31 cellular contexts compared by ENCODE assay signal in the genomic region with DNA sequence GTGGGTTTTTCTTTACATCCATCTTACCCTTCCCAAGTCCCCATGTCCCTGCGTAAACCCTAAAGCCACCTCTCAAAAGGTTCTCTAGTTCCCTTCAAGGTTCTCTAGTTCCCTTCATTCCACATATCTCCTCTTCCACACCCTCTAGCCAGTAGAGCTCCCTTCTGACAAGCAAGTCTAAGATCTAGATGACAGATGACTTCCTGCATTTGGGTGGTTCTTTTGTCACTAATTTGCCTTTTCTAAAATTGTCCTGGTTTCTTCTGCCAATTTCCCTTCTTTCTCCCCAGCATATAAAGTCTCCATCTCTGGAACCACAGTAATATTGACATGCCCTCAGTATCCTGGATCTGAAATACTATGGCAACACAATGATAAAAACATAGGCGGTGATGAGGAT. TPM values are rescaled to one million over a fixed set of nuclear protein-coding genes. Genes with fewer than 3 reads are reported as not detected.
A peak's percentile ranks its signal among the peaks of the same experiment; 100 is the strongest.
DNase-seq lines count a peak whose midpoint lies in the region; ATAC-seq and TF ChIP-seq lines count a peak whose summit lies in the region.
"Had no signal": no experiment of that assay in that cellular context is flagged by ENCODE, and none has a peak within 500 bp of the region (broad histone marks: within the 10 kb centered on the region; RNA-seq: fewer than 3 reads in every experiment).

No MANE protein-coding gene starts in this region.

- ATAC-seq in activated naive CD4-positive, alpha-beta T cell treated with anti-CD3 and anti-CD28 coated beads, Interleukin-2, amount 50 U/mL, for 72 hours, result no peak
- no peak for ATAC-seq in natural killer cell
- ATAC-seq: A549, esophagus mucosa, gastrocnemius medialis, HepG2 had no signal

- no peak for DNase-seq in activated CD4-positive, alpha-beta T cell treated with anti-CD3 and anti-CD28 coated beads, Interleukin-2, amount 10 ng/mL, durations not matched to agents 7 days and 5 days
- no peak for DNase-seq in activated CD4-positive, alpha-beta T cell treated with anti-CD3 and anti-CD28 coated beads for 48 hours
- no peak for DNase-seq in activated naive CD4-positive, alpha-beta T cell treated with anti-CD3 and anti-CD28 coated beads, Interleukin-2, amount 50 U/mL, for 72 hours (ENCODE audit: low spot score in 2 of 2)
- DNase-seq in natural killer cell (no peak), putamen (ENCODE audit: low spot score) (no peak), caudate nucleus (lab: John Stamatoyannopoulos, UW) (no peak), COLO668 (lab: John Stamatoyannopoulos, UW; ENCODE audit: unreplicated experiment) (no peak)
- DNase-seq: activated CD4-positive, alpha-beta T cell treated with anti-CD3 and anti-CD28 coated beads for 4 hours; activated T-cell treated with anti-CD3 and anti-CD28 coated beads, Interleukin-2, amount 50 U/mL, for 1 hour; amniotic stem cell; C1 segment of cervical spinal cord; DMS153; gastrocnemius medialis; GF-D8; HFFc6; NCI-H1417 treated with DMSO at 0.1 percent for 48 hours; NCI-H524; occipital lobe; retina; stimulated activated CD4-positive, alpha-beta T cell treated with anti-CD3 and anti-CD28 coated beads, Interleukin-4, amount 100 ng/mL, for 24 hours; uterus had no signal

- peak overlapping the region; percentile 58 for H3K27ac Mint-ChIP-seq in activated CD4-positive, alpha-beta T cell treated with anti-CD3 and anti-CD28 coated beads, Interleukin-2, amount 10 ng/mL, durations not matched to agents 7 days and 5 days
- H3K27ac Mint-ChIP-seq in activated naive CD4-positive, alpha-beta T cell treated with anti-CD3 and anti-CD28 coated beads, Interleukin-2, amount 50 U/mL, for 72 hours, result peak overlapping the region; percentile 5 to 67
- peak overlapping the region; percentile 15 to 88 for H3K27ac Mint-ChIP-seq in natural killer cell
- H3K27ac Mint-ChIP-seq: HFFc6 had no signal

- no peak for TF ChIP-seq CTCF in natural killer cell (IDR thresholded peaks at IDR 0.05)

- POLR2A ChIA-PET in activated CD4-positive, alpha-beta T cell treated with anti-CD3 and anti-CD28 coated beads, Interleukin-2, amount 10 ng/mL, durations not matched to agents 7 days and 5 days (lab: Charles Lee), result interaction anchor here (1.2 kb wide), 1 partner anchor 30 kb away, joined by 4 read pairs; a partner anchor contains a TSS

- H3K4me1 Mint-ChIP-seq in activated CD4-positive, alpha-beta T cell treated with anti-CD3 and anti-CD28 coated beads, Interleukin-2, amount 10 ng/mL, durations not matched to agents 7 days and 5 days, result peaks cover 93% of the 10 kb centered on the region
- H3K4me1 Mint-ChIP-seq in natural killer cell, result peaks cover 62 to 85% of the 10 kb centered on the region in 2 donors

- peaks cover 85% of the 10 kb centered on the region for H3K36me3 Mint-ChIP-seq in activated CD4-positive, alpha-beta T cell treated with anti-CD3 and anti-CD28 coated beads, Interleukin-2, amount 10 ng/mL, durations not matched to agents 7 days and 5 days (ENCODE audit: low read depth)
- peaks cover 50 to 59% of the 10 kb centered on the region in 2 donors for H3K36me3 Mint-ChIP-seq in activated naive CD4-positive, alpha-beta T cell treated with anti-CD3 and anti-CD28 coated beads, Interleukin-2, amount 50 U/mL, for 72 hours
- no peaks in the 10 kb centered on the region for H3K36me3 Mint-ChIP-seq in natural killer cell

- H3K9me3 Mint-ChIP-seq in activated CD4-positive, alpha-beta T cell treated with anti-CD3 and anti-CD28 coated beads, Interleukin-2, amount 10 ng/mL, durations not matched to agents 7 days and 5 days, result peaks cover 3% of the 10 kb centered on the region
- H3K9me3 Mint-ChIP-seq in activated naive CD4-positive, alpha-beta T cell treated with anti-CD3 and anti-CD28 coated beads, Interleukin-2, amount 50 U/mL, for 72 hours, result no peaks in the 10 kb centered on the region
- no peaks in the 10 kb centered on the region for H3K9me3 Mint-ChIP-seq in natural killer cell
- H3K9me3 Mint-ChIP-seq: HFFc6 had no signal

- H3K4me3 Mint-ChIP-seq in activated CD4-positive, alpha-beta T cell treated with anti-CD3 and anti-CD28 coated beads, Interleukin-2, amount 10 ng/mL, durations not matched to agents 7 days and 5 days, result no peak overlapping the region
- H3K4me3 Mint-ChIP-seq in natural killer cell, result no peak overlapping the region
- H3K4me3 Mint-ChIP-seq: HFFc6 had no signal

- CTCF ChIA-PET in activated CD4-positive, alpha-beta T cell treated with anti-CD3 and anti-CD28 coated beads, Interleukin-2, amount 10 ng/mL, durations not matched to agents 7 days and 5 days (lab: Charles Lee), result interaction anchor here (1.5 to 2.9 kb wide), 2 partner anchors 12 to 34 kb away, joined by 3 to 19 read pairs; no protein-coding TSS in a partner anchor

- intact Hi-C loops in natural killer cell (cut with micrococcal nuclease), result no loop called here

- H3K27ac ChIP-seq in KOPT-K1 (ENCODE audit: low read depth, low read length, poor library complexity, severe bottlenecking) (peak overlapping the region; percentile 98), caudate nucleus (ENCODE audit: low read depth, low read length) (no peak overlapping the region)
- H3K27ac ChIP-seq: A549, cardiac muscle cell, gastrocnemius medialis, SK-N-MC, uterus had no signal

- no peaks in the 10 kb centered on the region for H3K27me3 Mint-ChIP-seq in activated CD4-positive, alpha-beta T cell treated with anti-CD3 and anti-CD28 coated beads, Interleukin-2, amount 10 ng/mL, durations not matched to agents 7 days and 5 days
- no peaks in the 10 kb centered on the region for H3K27me3 Mint-ChIP-seq in natural killer cell (ENCODE audit: low read depth in 2 of 2)

- H3K36me3 ChIP-seq in KOPT-K1 (ENCODE audit: insufficient read depth, low read length), result peaks cover 87% of the 10 kb centered on the region
- H3K36me3 ChIP-seq: cardiac muscle cell, gastrocnemius medialis, uterus had no signal

- H3K9me3 ChIP-seq in KOPT-K1 (ENCODE audit: insufficient read depth, low read length, poor library complexity, severe bottlenecking), result no peaks in the 10 kb centered on the region
- H3K9me3 ChIP-seq: A549, gastrocnemius medialis, uterus had no signal

RNA-seq across cellular contexts. Expression of a gene that starts 7.8 kb away (rescaled TPM):
- 100 to 1,000 TPM; 680 to 841 TPM for total RNA-seq in activated CD4-positive, alpha-beta T cell treated with anti-CD3 and anti-CD28 coated beads, Interleukin-2, amount 10 ng/mL, durations not matched to agents 7 days and 5 days
- total RNA-seq in activated naive CD4-positive, alpha-beta T cell treated with anti-CD3 and anti-CD28 coated beads, Interleukin-2, amount 50 U/mL, for 72 hours, result 100 to 1,000 TPM; 371 to 455 TPM
- total RNA-seq in natural killer cell, result 100 to 1,000 TPM in 2 of 3 donors, 10 to 100 TPM in 1; 31.6 to 322 (median 155) TPM
- total RNA-seq: cardiac muscle cell, HepG2, HFFc6, kidney epithelial cell, lung microvascular endothelial cell, M059J, occipital lobe, RPMI7951 had no signal

RNA-seq across cellular contexts. Expression of a gene that starts 30.2 kb away (rescaled TPM):
- 100 to 1,000 TPM; 489 to 557 TPM for total RNA-seq in activated CD4-positive, alpha-beta T cell treated with anti-CD3 and anti-CD28 coated beads, Interleukin-2, amount 10 ng/mL, durations not matched to agents 7 days and 5 days
- total RNA-seq in activated naive CD4-positive, alpha-beta T cell treated with anti-CD3 and anti-CD28 coated beads, Interleukin-2, amount 50 U/mL, for 72 hours, result 100 to 1,000 TPM; 337 to 341 TPM
- total RNA-seq in natural killer cell, result 10 to 100 TPM; 11.6 to 84.1 (median 12.0) TPM
- total RNA-seq: cardiac muscle cell, HFFc6, kidney epithelial cell, lung microvascular endothelial cell, M059J, occipital lobe, RPMI7951 had no signal

RNA-seq across cellular contexts. Expression of a gene that starts 31.8 kb away (rescaled TPM):
- 100 to 1,000 TPM; 264 to 268 TPM for total RNA-seq in activated CD4-positive, alpha-beta T cell treated with anti-CD3 and anti-CD28 coated beads, Interleukin-2, amount 10 ng/mL, durations not matched to agents 7 days and 5 days
- total RNA-seq in activated naive CD4-positive, alpha-beta T cell treated with anti-CD3 and anti-CD28 coated beads, Interleukin-2, amount 50 U/mL, for 72 hours, result 100 to 1,000 TPM in 1 of 2 donors, 10 to 100 TPM in 1; 82.9 to 123 TPM
- total RNA-seq in natural killer cell, result 10 to 100 TPM in 1 of 3 donors, 1 to 10 TPM in 2; 7.6 to 52.1 (median 8.2) TPM
- total RNA-seq: cardiac muscle cell, HepG2, HFFc6, kidney epithelial cell, lung microvascular endothelial cell, M059J, occipital lobe, RPMI7951 had no signal

RNA-seq across cellular contexts. Expression of a gene that starts 47.1 kb away (rescaled TPM):
- total RNA-seq in activated CD4-positive, alpha-beta T cell treated with anti-CD3 and anti-CD28 coated beads, Interleukin-2, amount 10 ng/mL, durations not matched to agents 7 days and 5 days, result 10 to 100 TPM; 42.6 to 49.1 TPM
- total RNA-seq in activated naive CD4-positive, alpha-beta T cell treated with anti-CD3 and anti-CD28 coated beads, Interleukin-2, amount 50 U/mL, for 72 hours, result 10 to 100 TPM; 40.6 to 47.8 TPM
- total RNA-seq in natural killer cell, result 10 to 100 TPM; 35.1 to 43.9 (median 37.0) TPM

RNA-seq across cellular contexts. Expression of a gene that starts 48.2 kb away (rescaled TPM):
- total RNA-seq in activated CD4-positive, alpha-beta T cell treated with anti-CD3 and anti-CD28 coated beads, Interleukin-2, amount 10 ng/mL, durations not matched to agents 7 days and 5 days, result 1 to 10 TPM; 5.5 to 6.0 TPM
- 10 to 100 TPM; 39.4 to 64.1 TPM for total RNA-seq in activated naive CD4-positive, alpha-beta T cell treated with anti-CD3 and anti-CD28 coated beads, Interleukin-2, amount 50 U/mL, for 72 hours
- under 1 TPM in 2 of 3 donors, not detected in 1; 0.49 to 0.58 TPM for total RNA-seq in natural killer cell
- total RNA-seq: cardiac muscle cell, HFFc6 had no signal
